Comparison of ENCODE assay signal across 8 cellular contexts in genomic region chr15:31266712-31267111, GRCh38. TPM values are rescaled to one million over a fixed set of nuclear protein-coding genes. Genes with fewer than 3 reads are reported as not detected.
DNase-seq lines count a peak whose midpoint lies in the region; ATAC-seq and TF ChIP-seq lines count a peak whose summit lies in the region.

No MANE protein-coding gene starts in this region.

- peak overlapping the region; percentile 59 for H3K27ac Mint-ChIP-seq in activated CD4-positive, alpha-beta memory T cell treated with anti-CD3 and anti-CD28 coated beads for 36 hours
- no peak overlapping the region for H3K27ac Mint-ChIP-seq in nephron progenitor cell

- H3K36me3 Mint-ChIP-seq in activated CD4-positive, alpha-beta memory T cell treated with anti-CD3 and anti-CD28 coated beads for 36 hours, result no peaks in the 10 kb centered on the region
- no peaks in the 10 kb centered on the region for H3K36me3 Mint-ChIP-seq in nephron progenitor cell (ENCODE audit: low read depth)

- peak overlapping the region; percentile 9 for H3K4me3 Mint-ChIP-seq in activated CD4-positive, alpha-beta memory T cell treated with anti-CD3 and anti-CD28 coated beads for 36 hours
- H3K4me3 Mint-ChIP-seq in nephron progenitor cell, result no peak overlapping the region

- POLR2A ChIA-PET in activated CD4-positive, alpha-beta memory T cell treated with anti-CD3 and anti-CD28 coated beads for 36 hours (lab: Charles Lee), result interaction anchor here (1.1 kb wide), 1 partner anchor 30 kb away, joined by 3 read pairs; no protein-coding TSS in a partner anchor

- intact Hi-C loops in activated CD4-positive, alpha-beta memory T cell treated with anti-CD3 and anti-CD28 coated beads for 36 hours (cut with micrococcal nuclease), result loop anchor here (1.0 to 5.0 kb wide), 3 partner anchors 52 to 169 kb away; no protein-coding TSS in a partner anchor
- intact Hi-C loops in posterior vena cava (cut with DNase I), result no loop called here

- no peaks in the 10 kb centered on the region for H3K9me3 Mint-ChIP-seq in activated CD4-positive, alpha-beta memory T cell treated with anti-CD3 and anti-CD28 coated beads for 36 hours
- no peaks in the 10 kb centered on the region for H3K9me3 Mint-ChIP-seq in nephron progenitor cell

- CTCF ChIA-PET in activated CD4-positive, alpha-beta memory T cell treated with anti-CD3 and anti-CD28 coated beads for 36 hours (lab: Charles Lee), result interaction anchor here (1.3 to 1.4 kb wide), 2 partner anchors 49 to 59 kb away, joined by 3 read pairs; partner anchors contain the start of gene KLF13

- ATAC-seq in GM19023 (IDR thresholded peaks at IDR 0.05; ENCODE audit: unreplicated experiment), result peak; percentile 27
- peak; percentile 18 for ATAC-seq in HG02759 (IDR thresholded peaks at IDR 0.05; ENCODE audit: unreplicated experiment)
- ATAC-seq in esophagus mucosa, result no peak
- no peak for ATAC-seq in HG03571 (IDR thresholded peaks at IDR 0.05; ENCODE audit: unreplicated experiment)

- no peak for DNase-seq in activated CD4-positive, alpha-beta memory T cell treated with anti-CD3 and anti-CD28 coated beads for 36 hours
- DNase-seq in posterior vena cava (ENCODE audit: low spot score), result peak; percentile 76
- no peak for DNase-seq in nephron progenitor cell
- DNase-seq in LoVo (ENCODE audit: low spot score), result no peak

- H3K4me1 Mint-ChIP-seq in activated CD4-positive, alpha-beta memory T cell treated with anti-CD3 and anti-CD28 coated beads for 36 hours (ENCODE audit: low read depth), result peaks cover 66% of the 10 kb centered on the region
- peaks cover 75% of the 10 kb centered on the region for H3K4me1 Mint-ChIP-seq in nephron progenitor cell

- TF ChIP-seq CTCF in nephron progenitor cell (IDR thresholded peaks at IDR 0.05), result no peak

- no peaks in the 10 kb centered on the region for H3K27me3 Mint-ChIP-seq in activated CD4-positive, alpha-beta memory T cell treated with anti-CD3 and anti-CD28 coated beads for 36 hours
- peaks cover 8% of the 10 kb centered on the region for H3K27me3 Mint-ChIP-seq in nephron progenitor cell (ENCODE audit: low read depth, poor library complexity)

RNA-seq across cellular contexts. Expression of gene KLF13, which starts 59.9 kb away (rescaled TPM):
- total RNA-seq in activated CD4-positive, alpha-beta memory T cell treated with anti-CD3 and anti-CD28 coated beads for 36 hours, result 100 to 1,000 TPM; 134 to 145 TPM
- total RNA-seq in posterior vena cava (10 to 100 TPM; 49.6 to 97.8 TPM), esophagus mucosa (42.7 TPM)

Comparison
In these comparisons a context has a peak if more than half of its experiments do, and no peak if none do; other contexts are left out.
1. ATAC-seq: peak in GM19023 (single experiment) and HG02759 (single experiment); none in esophagus mucosa (single experiment) and HG03571 (single experiment).